In genomic region chr11:134488913-134489312, GRCh38 we compare ENCODE assay signal across 28 cellular contexts.
DNase-seq lines count a peak whose midpoint lies in the region; ATAC-seq, FAIRE-seq and TF ChIP-seq lines count a peak whose summit lies in the region.
"Had no signal": no experiment of that assay in that cellular context is flagged by ENCODE, and none has a peak within 500 bp of the region (broad histone marks: within the 10 kb centered on the region; RNA-seq: fewer than 3 reads in every experiment).

No MANE protein-coding gene starts in this region.

- H3K9ac ChIP-seq in K562 (ENCODE audit: insufficient read depth in 1 of 2, low read depth in 2 of 2, low read length in 2 of 2) (no peak overlapping the region), mammary epithelial cell (ENCODE audit: insufficient read depth, low read length) (no peak overlapping the region)
- H3K9ac ChIP-seq: GM23248, SK-N-SH had no signal

- H3K4me1 ChIP-seq in K562 (replicated peaks in 1 of 2; ENCODE audit: control insufficient read depth in 2 of 2, insufficient read depth in 2 of 2, low read length in 2 of 2) (no peaks in the 10 kb centered on the region), mammary epithelial cell (ENCODE audit: insufficient read depth, low read length) (no peaks in the 10 kb centered on the region)
- H3K4me1 ChIP-seq: A549, BE2C, HAP-1 had no signal

- H3K27me3 ChIP-seq in K562 (ENCODE audit: control insufficient read depth in 2 of 2, insufficient read depth in 2 of 2, low read length in 2 of 2) (peaks cover 0 to 12% of the 10 kb centered on the region in 2 experiments; a peak in 2 of 5 replicates), mammary epithelial cell (ENCODE audit: insufficient read depth, low read length) (no peaks in the 10 kb centered on the region)
- H3K27me3 ChIP-seq: MG63 had no signal

- TF ChIP-seq RAD21 in K562 (CRISPR knock-in tag; conservative IDR thresholded peaks at IDR 0.05 in 1 of 2, IDR thresholded peaks at IDR 0.05 in 1 of 2) = no peak

- TF ChIP-seq CTCF in K562 (IDR thresholded peaks at IDR 0.05 in 2 of 3, conservative IDR thresholded peaks at IDR 0.05 in 1 of 3; ENCODE audit: insufficient read depth in 2 of 3, low read depth in 1 of 3, low read length in 3 of 3) (no peak), mammary epithelial cell (conservative IDR thresholded peaks at IDR 0.05 in 1 of 2, IDR thresholded peaks at IDR 0.05 in 1 of 2; ENCODE audit: extremely low read depth in 1 of 2, insufficient read depth in 1 of 2, low read depth in 1 of 2, low read length in 2 of 2) (no peak)

- no peak overlapping the region for H3K27ac Mint-ChIP-seq in stimulated activated effector memory CD8-positive, alpha-beta T cell treated with anti-CD3 and anti-CD28 coated beads, Interleukin-12 subunit alpha, Interleukin-12 subunit beta, amount 100 ng/mL, for 72 hours
- H3K27ac Mint-ChIP-seq: CD4-positive, CD25-positive, alpha-beta regulatory T cell; IgD-negative memory B cell had no signal

- intact Hi-C loops in K562 (cut with micrococcal nuclease) = no loop called here
- intact Hi-C loops in mammary epithelial cell (cut with micrococcal nuclease) = no loop called here

- H4K20me1 ChIP-seq in K562 (replicated peaks; ENCODE audit: control insufficient read depth, insufficient read depth, low read length) (no peaks in the 10 kb centered on the region), mammary epithelial cell (ENCODE audit: insufficient read depth, low read length) (no peaks in the 10 kb centered on the region)

- BruUV-seq in K562 (replicated peaks; lab: Mats Ljungman, UMichigan) (no TSS peak), mammary epithelial cell (replicated peaks; lab: Mats Ljungman, UMichigan) (no TSS peak)

- H3K4me1 Mint-ChIP-seq in stimulated activated effector memory CD8-positive, alpha-beta T cell treated with anti-CD3 and anti-CD28 coated beads, Interleukin-12 subunit alpha, Interleukin-12 subunit beta, amount 100 ng/mL, for 72 hours = peaks cover 5% of the 10 kb centered on the region
- H3K4me1 Mint-ChIP-seq: CD4-positive, CD25-positive, alpha-beta regulatory T cell; IgD-negative memory B cell had no signal

- WGBS in K562 (ENCODE audit: insufficient coverage, low coverage, missing lambda C conversion rate) = 1% methylated on average over 9 of the region's 9 CpGs
- WGBS in mammary epithelial cell (ENCODE audit: low coverage, missing lambda C conversion rate) = 30% methylated on average over 2 of the region's 9 CpGs

- H3K36me3 ChIP-seq in K562 (ENCODE audit: control insufficient read depth, insufficient read depth, low read length) (no peaks in the 10 kb centered on the region), mammary epithelial cell (ENCODE audit: insufficient read depth, low read length) (no peaks in the 10 kb centered on the region)
- H3K36me3 ChIP-seq: BE2C, HAP-1, MG63 had no signal

- H3K27ac ChIP-seq in K562 (ENCODE audit: extremely low read depth, low read depth, low read length) = no peak overlapping the region
- no peak overlapping the region for H3K27ac ChIP-seq in mammary epithelial cell (ENCODE audit: insufficient read depth, low read depth, low read length)
- H3K27ac ChIP-seq: A549, GM23248 had no signal

- no peaks in the 10 kb centered on the region for H3K36me3 Mint-ChIP-seq in stimulated activated effector memory CD8-positive, alpha-beta T cell treated with anti-CD3 and anti-CD28 coated beads, Interleukin-12 subunit alpha, Interleukin-12 subunit beta, amount 100 ng/mL, for 72 hours
- H3K36me3 Mint-ChIP-seq: CD4-positive, CD25-positive, alpha-beta regulatory T cell; IgD-negative memory B cell had no signal

- DNase-seq in HT1080 (ENCODE audit: low read depth) (peak; percentile 50), K562 (ENCODE audit: extremely low read depth in 1 of 4, low spot score in 3 of 4) (no peak), mesenteric fat pad (ENCODE audit: low spot score) (peak; percentile 81), mammary epithelial cell (no peak), NCI-H2171 (lab: John Stamatoyannopoulos, UW) (no peak), GM03348 (ENCODE audit: low spot score) (no peak)
- no peak for DNase-seq in stimulated activated effector memory CD8-positive, alpha-beta T cell treated with anti-CD3 and anti-CD28 coated beads, Interleukin-12 subunit alpha, Interleukin-12 subunit beta, amount 100 ng/mL, for 72 hours (ENCODE audit: low spot score in 2 of 2)
- DNase-seq: BE2C; CD4-positive, CD25-positive, alpha-beta regulatory T cell; COR-L47; DMS79; GM23248; Kasumi-1; MG63; NCI-H1048; NCI-H1436 treated with DMSO at 0.1 percent for 48 hours; NCI-H2029; NCI-H345; NCI-H524; NCI-H774; NK-92 treated with Interleukin-12 subunit alpha and Interleukin-12 subunit beta, amount 100 ng/mL, for 24 hours; SIG-M5; SK-N-SH had no signal

- H3K4me2 ChIP-seq in K562 (ENCODE audit: insufficient read depth, low read length) = no peak overlapping the region
- H3K4me2 ChIP-seq in mammary epithelial cell (ENCODE audit: insufficient read depth, low read depth, low read length) = no peak overlapping the region
- H3K4me2 ChIP-seq: A549, SK-N-SH had no signal

- CTCF ChIA-PET in K562 (lab: Yijun Ruan, JAX; ENCODE audit: low intra/inter-chr PET ratio) (no interaction called here), mammary epithelial cell (lab: Charles Lee; ENCODE audit: low non-redundant PET) (no interaction called here)

- no peaks in the 10 kb centered on the region for H3K9me1 ChIP-seq in K562 (ENCODE audit: control insufficient read depth, insufficient read depth, low read length)

- TF ChIP-seq POLR2A in K562 (conservative IDR thresholded peaks at IDR 0.05) = no peak

- in situ Hi-C loops in K562 (cut with MboI) (no loop called here), mammary epithelial cell (cut with MboI; ENCODE audit: low sequenced_read_pairs in 2 of 2) (no loop called here)

- H3K9me3 Mint-ChIP-seq in stimulated activated effector memory CD8-positive, alpha-beta T cell treated with anti-CD3 and anti-CD28 coated beads, Interleukin-12 subunit alpha, Interleukin-12 subunit beta, amount 100 ng/mL, for 72 hours = no peaks in the 10 kb centered on the region
- H3K9me3 Mint-ChIP-seq: IgD-negative memory B cell had no signal

- H2AFZ ChIP-seq in K562 (ENCODE audit: low read depth, low read length) (no peak overlapping the region), mammary epithelial cell (ENCODE audit: low read depth, low read length) (no peak overlapping the region)
- H2AFZ ChIP-seq: GM23248 had no signal

- no peaks in the 10 kb centered on the region for H3K9me3 ChIP-seq in K562 (replicated peaks; ENCODE audit: control insufficient read depth, insufficient read depth, low read depth, low read length)
- peaks cover 18% of the 10 kb centered on the region for H3K9me3 ChIP-seq in mammary epithelial cell (replicated peaks; ENCODE audit: insufficient read depth, low read length)
- H3K9me3 ChIP-seq: A549, BE2C, HAP-1, MG63, SK-N-SH had no signal

- ATAC-seq in K562 (no peak; the same call in 2 of the 3 replicates), HG03280 (IDR thresholded peaks at IDR 0.05; ENCODE audit: unreplicated experiment) (no peak)
- ATAC-seq in stimulated activated effector memory CD8-positive, alpha-beta T cell treated with anti-CD3 and anti-CD28 coated beads, Interleukin-12 subunit alpha, Interleukin-12 subunit beta, amount 100 ng/mL, for 72 hours = peak; percentile 31
- ATAC-seq: A549, GM12878 had no signal

- dilution Hi-C loops in mammary epithelial cell (cut with HindIII; ENCODE audit: low sequenced_read_pairs) = no loop called here

- H3K4me3 Mint-ChIP-seq in stimulated activated effector memory CD8-positive, alpha-beta T cell treated with anti-CD3 and anti-CD28 coated beads, Interleukin-12 subunit alpha, Interleukin-12 subunit beta, amount 100 ng/mL, for 72 hours = no peak overlapping the region
- H3K4me3 Mint-ChIP-seq: CD4-positive, CD25-positive, alpha-beta regulatory T cell had no signal

- TF ChIP-seq EP300 in K562 (IDR thresholded peaks at IDR 0.05; ENCODE audit: low read length) = no peak

- H3K4me3 ChIP-seq in K562 (no peak overlapping the region), mammary epithelial cell (replicated peaks in 1 of 3; ENCODE audit: insufficient read depth in 1 of 3, low read depth in 2 of 3, low read length in 3 of 3) (no peak overlapping the region)
- H3K4me3 ChIP-seq: A549, GM12878, GM23248, HAP-1, MG63 had no signal

- POLR2A ChIA-PET in K562 (lab: Yijun Ruan, JAX) = no interaction called here

- FAIRE-seq in K562 (lab: Jason Lieb, UNC) = no peak
- FAIRE-seq: A549, GM12878 had no signal

- H3K79me2 ChIP-seq in K562 (ENCODE audit: control insufficient read depth, insufficient read depth, low read length) (no peaks in the 10 kb centered on the region), mammary epithelial cell (ENCODE audit: insufficient read depth, low read length) (no peaks in the 10 kb centered on the region)

TF ChIP-seq in K562, 482 proteins besides CTCF, POLR2A, EP300 and RAD21 (continues in another document):
- TF ChIP-seq FOSL1 (tag; conservative IDR thresholded peaks at IDR 0.05) (no peak), HES1 (IDR thresholded peaks at IDR 0.05; ENCODE audit: low read depth) (no peak), ZNF134 (CRISPR knock-in tag; conservative IDR thresholded peaks at IDR 0.05) (0 out of 2 replicates have a peak, but pooled peaks have one; percentile 25), XRCC4 (IDR thresholded peaks at IDR 0.05; ENCODE audit: extremely low read depth, insufficient read depth, insufficient read length) (no peak), TAF7 (tag; IDR thresholded peaks at IDR 0.05) (no peak), YY1 (IDR thresholded peaks at IDR 0.05; ENCODE audit: borderline replicate concordance in 1 of 3, control insufficient read depth in 1 of 3, extremely low read depth in 1 of 3, insufficient read depth in 3 of 3, insufficient read length in 1 of 3, insufficient replicate concordance in 2 of 3, low read depth in 1 of 3, low read length in 2 of 3) (no peak), ZNF639 (CRISPR knock-in tag; conservative IDR thresholded peaks at IDR 0.05 in 1 of 2, IDR thresholded peaks at IDR 0.05 in 1 of 2) (no peak)

Comparison
In these comparisons a context has a peak if more than half of its experiments do, and no peak if none do; other contexts are left out.
1. DNase-seq: peak in HT1080 (single experiment) and mesenteric fat pad (single experiment); none in K562 (0 of 4), stimulated activated effector memory CD8-positive, alpha-beta T cell treated with anti-CD3 and anti-CD28 coated beads, Interleukin-12 subunit alpha, Interleukin-12 subunit beta, amount 100 ng/mL, for 72 hours (0 of 2), mammary epithelial cell (single experiment), NCI-H2171 (single experiment) and GM03348 (single experiment).